2 cellular contexts compared by ENCODE assay signal in genomic region chr11:71402878-71403277, GRCh38.
TF ChIP-seq lines count a peak whose summit lies in the region.

No MANE protein-coding gene starts in this region.

TF ChIP-seq in HepG2, 621 proteins besides CTCF, POLR2A, EP300 and RAD21:
- no peak for TF ChIP-seq ZNF629 (CRISPR knock-in tag; conservative IDR thresholded peaks at IDR 0.05)
- TF ChIP-seq ZBTB21 (CRISPR knock-in tag; IDR thresholded peaks at IDR 0.05): peak; percentile 51; the same call in 1 of the 2 replicates
- no peak for TF ChIP-seq RBAK (CRISPR knock-in tag; IDR thresholded peaks at IDR 0.05)
- no peak for TF ChIP-seq ZNF691 (CRISPR knock-in tag; IDR thresholded peaks at IDR 0.05; ENCODE audit: borderline replicate concordance, low read depth)
- peak; percentile 99 for TF ChIP-seq ATF7 (IDR thresholded peaks at IDR 0.05)
- TF ChIP-seq ATF7 (CRISPR knock-in tag; IDR thresholded peaks at IDR 0.05): 0 out of 2 replicates have a peak, but pooled peaks have one; percentile 28
- TF ChIP-seq CREB1 (IDR thresholded peaks at IDR 0.05): peak; percentile 98
- TF ChIP-seq CREB1 (CRISPR knock-in tag; IDR thresholded peaks at IDR 0.05): no peak
- no peak for TF ChIP-seq ZSCAN31 (CRISPR knock-in tag; IDR thresholded peaks at IDR 0.05; ENCODE audit: low read depth)
- TF ChIP-seq, protein P1, sequence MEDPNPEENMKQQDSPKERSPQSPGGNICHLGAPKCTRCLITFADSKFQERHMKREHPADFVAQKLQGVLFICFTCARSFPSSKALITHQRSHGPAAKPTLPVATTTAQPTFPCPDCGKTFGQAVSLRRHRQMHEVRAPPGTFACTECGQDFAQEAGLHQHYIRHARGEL (CRISPR knock-in tag; IDR thresholded peaks at IDR 0.05): no peak
- TF ChIP-seq, protein P2, sequence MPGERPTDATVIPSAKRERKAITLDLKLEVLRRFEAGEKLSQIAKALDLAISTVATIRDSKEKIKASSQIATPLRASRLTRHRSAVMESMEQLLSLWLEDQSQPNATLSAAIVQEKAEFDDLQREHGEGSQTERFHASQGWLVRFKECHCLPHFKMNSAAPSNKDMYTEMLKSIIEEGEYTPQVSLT (CRISPR knock-in tag; IDR thresholded peaks at IDR 0.05; ENCODE audit: borderline replicate concordance, low read depth): no peak
- TF ChIP-seq NR2F2 (IDR thresholded peaks at IDR 0.05; ENCODE audit: borderline replicate concordance, low read depth): no peak
- TF ChIP-seq ZKSCAN1 (IDR thresholded peaks at IDR 0.05; ENCODE audit: low read length): no peak
- TF ChIP-seq HIVEP1 (CRISPR knock-in tag; IDR thresholded peaks at IDR 0.05): no peak
- no peak for TF ChIP-seq ZNF713 (CRISPR knock-in tag; IDR thresholded peaks at IDR 0.05)
- no peak for TF ChIP-seq PCBP2 (optimal IDR thresholded peaks at IDR 0.05; ENCODE audit: low read depth, low read length, poor library complexity, severe bottlenecking)
- TF ChIP-seq SNAI1 (CRISPR knock-in tag; IDR thresholded peaks at IDR 0.05; ENCODE audit: borderline replicate concordance): no peak
- TF ChIP-seq, protein P3, sequence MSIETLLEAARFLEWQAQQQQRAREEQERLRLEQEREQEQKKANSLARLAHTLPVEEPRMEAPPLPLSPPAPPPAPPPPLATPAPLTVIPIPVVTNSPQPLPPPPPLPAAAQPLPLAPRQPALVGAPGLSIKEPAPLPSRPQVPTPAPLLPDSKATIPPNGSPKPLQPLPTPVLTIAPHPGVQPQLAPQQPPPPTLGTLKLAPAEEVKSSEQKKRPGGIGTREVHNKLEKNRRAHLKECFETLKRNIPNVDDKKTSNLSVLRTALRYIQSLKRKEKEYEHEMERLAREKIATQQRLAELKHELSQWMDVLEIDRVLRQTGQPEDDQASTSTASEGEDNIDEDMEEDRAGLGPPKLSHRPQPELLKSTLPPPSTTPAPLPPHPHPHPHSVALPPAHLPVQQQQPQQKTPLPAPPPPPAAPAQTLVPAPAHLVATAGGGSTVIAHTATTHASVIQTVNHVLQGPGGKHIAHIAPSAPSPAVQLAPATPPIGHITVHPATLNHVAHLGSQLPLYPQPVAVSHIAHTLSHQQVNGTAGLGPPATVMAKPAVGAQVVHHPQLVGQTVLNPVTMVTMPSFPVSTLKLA (IDR thresholded peaks at IDR 0.05): 0 out of 2 replicates have a peak, but pooled peaks have one; percentile 10
- TF ChIP-seq ZNF598 (CRISPR knock-in tag; IDR thresholded peaks at IDR 0.05; ENCODE audit: borderline replicate concordance): no peak
- TF ChIP-seq EHMT2 (IDR thresholded peaks at IDR 0.05; ENCODE audit: borderline replicate concordance, low read depth, low read length): no peak
- TF ChIP-seq ZNF790 (CRISPR knock-in tag; IDR thresholded peaks at IDR 0.05; ENCODE audit: borderline replicate concordance): no peak

TF ChIP-seq in H1, 55 proteins besides CTCF, POLR2A, EP300 and RAD21:
- TF ChIP-seq FOSL1 (IDR thresholded peaks at IDR 0.05; ENCODE audit: insufficient read depth, low read depth, low read length) (no peak), CREB1 (IDR thresholded peaks at IDR 0.05) (peak; percentile 8; the same call in 1 of the 2 replicates), SP4 (IDR thresholded peaks at IDR 0.05; ENCODE audit: low read length) (no peak)
